Comparison of ENCODE assay signal across 16 cellular contexts in the genomic region with DNA sequence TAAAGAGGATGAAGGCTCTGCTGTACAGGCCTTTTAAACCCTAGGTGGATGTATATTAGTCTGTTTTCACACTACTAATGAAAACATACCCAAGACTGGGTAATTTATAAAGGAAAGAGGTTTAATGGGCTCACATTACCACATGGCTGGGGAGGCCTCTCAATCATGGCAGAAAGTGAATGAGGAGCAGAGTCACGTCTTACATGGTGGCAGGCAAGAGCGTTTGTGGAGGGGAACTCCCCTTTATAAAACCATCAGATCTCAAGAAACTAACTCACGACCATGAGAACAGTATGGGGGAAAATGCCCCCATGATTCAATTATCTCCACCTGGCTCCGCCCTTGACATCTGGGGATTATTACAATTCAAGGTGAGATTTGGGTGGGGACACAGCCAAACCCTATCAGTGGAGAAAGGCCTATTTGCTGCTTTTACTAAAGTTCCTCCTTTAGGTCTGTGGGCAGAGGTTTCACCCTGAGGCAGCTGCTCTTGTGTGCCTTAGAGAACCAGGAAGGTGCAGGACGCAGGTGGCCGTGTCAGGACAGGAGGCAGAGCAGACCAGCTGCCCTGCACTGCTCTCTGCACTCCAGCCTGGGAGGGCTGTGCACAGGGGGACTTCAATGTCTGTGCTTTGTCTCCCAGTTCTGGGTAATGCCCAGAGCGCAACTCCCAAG.
"Had no signal": no experiment of that assay in that cellular context is flagged by ENCODE, and none has a peak within 500 bp of the region (broad histone marks: within the 10 kb centered on the region; RNA-seq: fewer than 3 reads in every experiment).

No MANE protein-coding gene starts in this region.

- H3K9me3 ChIP-seq: left lung had no signal

- H3K36me3 ChIP-seq: left lung had no signal

- FAIRE-seq: keratinocyte had no signal

- H3K4me1 Mint-ChIP-seq: memory B cell; naive thymus-derived CD8-positive, alpha-beta T cell had no signal

- H3K27ac ChIP-seq: body of pancreas, coronary artery, hepatocyte, left lung had no signal

- H3K4me1 ChIP-seq: body of pancreas, left lung had no signal

- H3K4me3 Mint-ChIP-seq: activated naive CD8-positive, alpha-beta T cell; memory B cell; naive thymus-derived CD8-positive, alpha-beta T cell; stimulated activated naive CD8-positive, alpha-beta T cell treated with anti-CD3 and anti-CD28 coated beads, Interleukin-15, Interleukin-2, amounts not matched to agents 100 ng/mL and 50 ng/mL, for 24 hours; type B pancreatic cell had no signal

- H3K4me3 ChIP-seq: body of pancreas, coronary artery, hepatocyte, left lung had no signal

- H3K27me3 ChIP-seq: body of pancreas, hepatocyte had no signal

- ATAC-seq: activated CD4-positive, CD25-positive, alpha-beta regulatory T cell treated with anti-CD3 and anti-CD28 coated beads, Interleukin-2, amount 50 U/mL, for 24 hours; body of pancreas; esophagus mucosa; naive thymus-derived CD8-positive, alpha-beta T cell had no signal

- H3K27me3 Mint-ChIP-seq: activated naive CD8-positive, alpha-beta T cell; naive thymus-derived CD8-positive, alpha-beta T cell; stimulated activated naive CD8-positive, alpha-beta T cell treated with anti-CD3 and anti-CD28 coated beads, Interleukin-15, Interleukin-2, amounts not matched to agents 100 ng/mL and 50 ng/mL, for 24 hours had no signal

- DNase-seq: amniotic stem cell; body of pancreas; caudate nucleus; naive thymus-derived CD8-positive, alpha-beta T cell; stimulated activated CD4-positive, alpha-beta T cell treated with anti-CD3 and anti-CD28 coated beads, Interleukin-4, amount 100 ng/mL, for 4 hours; stimulated activated CD8-positive, alpha-beta memory T cell treated with anti-CD3 and anti-CD28 coated beads, Interleukin-4, amount 100 ng/mL, for 48 hours had no signal

- H3K27ac Mint-ChIP-seq: activated naive CD8-positive, alpha-beta T cell; memory B cell; naive thymus-derived CD8-positive, alpha-beta T cell; type B pancreatic cell had no signal

- H3K9me3 Mint-ChIP-seq: memory B cell; naive thymus-derived CD8-positive, alpha-beta T cell; stimulated activated naive CD8-positive, alpha-beta T cell treated with anti-CD3 and anti-CD28 coated beads, Interleukin-15, Interleukin-2, amounts not matched to agents 100 ng/mL and 50 ng/mL, for 24 hours; type B pancreatic cell had no signal
